ENCODE assay signal across 9 cellular contexts in the genomic region with DNA sequence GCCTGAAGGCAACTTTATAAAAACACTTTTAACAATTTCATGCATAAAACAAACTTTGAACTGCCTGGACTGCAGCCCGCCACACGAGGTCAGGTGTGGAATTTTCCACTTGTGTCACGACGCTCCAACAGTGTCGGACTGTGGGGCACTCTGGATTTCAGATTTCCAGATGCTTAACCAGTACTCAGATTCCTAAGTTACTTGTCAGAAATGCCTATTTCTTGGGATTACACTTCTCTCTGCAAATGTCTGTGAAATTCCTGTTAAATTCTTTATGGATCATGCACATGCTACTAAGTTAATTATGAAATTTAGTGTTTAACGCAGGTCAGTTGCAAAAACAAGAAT. TPM values are rescaled to one million over a fixed set of nuclear protein-coding genes. Genes with fewer than 3 reads are reported as not detected.
A peak's percentile ranks its signal among the peaks of the same experiment; 100 is the strongest.
DNase-seq lines count a peak whose midpoint lies in the region; ATAC-seq and TF ChIP-seq lines count a peak whose summit lies in the region.
"Had no signal": no experiment of that assay in that cellular context is flagged by ENCODE, and none has a peak within 500 bp of the region (broad histone marks: within the 10 kb centered on the region; RNA-seq: fewer than 3 reads in every experiment).

No MANE protein-coding gene starts in this region.

- TF ChIP-seq CTCF in natural killer cell (IDR thresholded peaks at IDR 0.05) (no peak), GM10266 (IDR thresholded peaks at IDR 0.05; ENCODE audit: control insufficient read depth, insufficient read depth, low read depth, missing control alignments) (no peak)

- H3K27ac Mint-ChIP-seq in natural killer cell = no peak overlapping the region
- no peak overlapping the region for H3K27ac Mint-ChIP-seq in natural killer cell treated with Interleukin-12 subunit alpha and Interleukin-12 subunit beta and Interleukin-15 and Interleukin-18, amount 100 ng/mL, for 72 hours
- H3K27ac Mint-ChIP-seq in central memory CD8-positive, alpha-beta T cell (ENCODE audit: low read depth) = no peak overlapping the region
- H3K27ac Mint-ChIP-seq: activated CD4-positive, alpha-beta memory T cell treated with anti-CD3 and anti-CD28 coated beads, Interleukin-2, amount 10 ng/mL, durations not matched to agents 7 days and 5 days had no signal

- H3K9ac ChIP-seq in muscle layer of colon (ENCODE audit: low read length) = peak overlapping the region; percentile 12

- no peaks in the 10 kb centered on the region for H3K36me3 Mint-ChIP-seq in natural killer cell
- H3K36me3 Mint-ChIP-seq in natural killer cell treated with Interleukin-12 subunit alpha and Interleukin-12 subunit beta and Interleukin-15 and Interleukin-18, amount 100 ng/mL, for 72 hours = no peaks in the 10 kb centered on the region
- H3K36me3 Mint-ChIP-seq in central memory CD8-positive, alpha-beta T cell (ENCODE audit: insufficient read depth) = peaks cover 1% of the 10 kb centered on the region

- peak overlapping the region; percentile 44 to 77 for H3K4me3 ChIP-seq in muscle layer of colon (ENCODE audit: low read depth in 1 of 2, low read length in 2 of 2)

- intact Hi-C loops in natural killer cell (cut with micrococcal nuclease) = loop anchor here (1.0 kb wide), 2 partner anchors 83 to 89 kb away; no protein-coding TSS in a partner anchor

- H3K27me3 ChIP-seq in muscle layer of colon (ENCODE audit: control insufficient read depth in 1 of 2, insufficient read depth in 2 of 2, low read length in 2 of 2) = no peaks in the 10 kb centered on the region

- H3K36me3 ChIP-seq in muscle layer of colon (ENCODE audit: insufficient read depth, low read length) = no peaks in the 10 kb centered on the region

- ATAC-seq in natural killer cell = no peak
- ATAC-seq in natural killer cell treated with Interleukin-12 subunit alpha and Interleukin-12 subunit beta and Interleukin-15 and Interleukin-18, amount 100 ng/mL, for 72 hours = no peak
- no peak for ATAC-seq in central memory CD8-positive, alpha-beta T cell (replicated peaks; ENCODE audit: extremely low read depth, poor library complexity, severe bottlenecking)

- H3K27ac ChIP-seq in muscle layer of colon (ENCODE audit: low read depth, low read length) = peak overlapping the region; percentile 48

- H3K4me1 ChIP-seq in muscle layer of colon (ENCODE audit: insufficient read depth, low read length) = peaks cover 24% of the 10 kb centered on the region

- no peak for DNase-seq in natural killer cell
- no peak for DNase-seq in natural killer cell treated with Interleukin-12 subunit alpha and Interleukin-12 subunit beta and Interleukin-15 and Interleukin-18, amount 100 ng/mL, for 72 hours (ENCODE audit: low spot score)
- DNase-seq in central memory CD8-positive, alpha-beta T cell (ENCODE audit: low spot score in 2 of 2) = no peak
- DNase-seq in UCSD-AML1 (lab: John Stamatoyannopoulos, UW; ENCODE audit: unreplicated experiment) = no peak
- DNase-seq in RKO (ENCODE audit: low spot score) = no peak
- no peak for DNase-seq in GM10266 (ENCODE audit: extremely low spot score)
- no peak for DNase-seq in NCI-H1417 (lab: John Stamatoyannopoulos, UW)

- H3K9me3 Mint-ChIP-seq in natural killer cell = no peaks in the 10 kb centered on the region
- H3K9me3 Mint-ChIP-seq in natural killer cell treated with Interleukin-12 subunit alpha and Interleukin-12 subunit beta and Interleukin-15 and Interleukin-18, amount 100 ng/mL, for 72 hours = no peaks in the 10 kb centered on the region
- H3K9me3 Mint-ChIP-seq in central memory CD8-positive, alpha-beta T cell = no peaks in the 10 kb centered on the region
- H3K9me3 Mint-ChIP-seq: activated CD4-positive, alpha-beta memory T cell treated with anti-CD3 and anti-CD28 coated beads, Interleukin-2, amount 10 ng/mL, durations not matched to agents 7 days and 5 days had no signal

- no peaks in the 10 kb centered on the region for H3K9me3 ChIP-seq in muscle layer of colon (ENCODE audit: low read length)

- peaks cover 8 to 12% of the 10 kb centered on the region in 2 donors for H3K4me1 Mint-ChIP-seq in natural killer cell
- peaks cover 7 to 8% of the 10 kb centered on the region in 2 donors for H3K4me1 Mint-ChIP-seq in natural killer cell treated with Interleukin-12 subunit alpha and Interleukin-12 subunit beta and Interleukin-15 and Interleukin-18, amount 100 ng/mL, for 72 hours (ENCODE audit: low read depth in 2 of 2)
- H3K4me1 Mint-ChIP-seq in central memory CD8-positive, alpha-beta T cell = peaks cover 8% of the 10 kb centered on the region

- no peaks in the 10 kb centered on the region for H3K27me3 Mint-ChIP-seq in natural killer cell (ENCODE audit: low read depth in 2 of 2)
- no peaks in the 10 kb centered on the region for H3K27me3 Mint-ChIP-seq in natural killer cell treated with Interleukin-12 subunit alpha and Interleukin-12 subunit beta and Interleukin-15 and Interleukin-18, amount 100 ng/mL, for 72 hours
- H3K27me3 Mint-ChIP-seq in central memory CD8-positive, alpha-beta T cell = no peaks in the 10 kb centered on the region

- H3K4me3 Mint-ChIP-seq in natural killer cell = peak overlapping the region; percentile 83
- H3K4me3 Mint-ChIP-seq in natural killer cell treated with Interleukin-12 subunit alpha and Interleukin-12 subunit beta and Interleukin-15 and Interleukin-18, amount 100 ng/mL, for 72 hours = no peak overlapping the region
- peak overlapping the region; percentile 58 for H3K4me3 Mint-ChIP-seq in central memory CD8-positive, alpha-beta T cell

RNA-seq across cellular contexts. Expression of gene GPER1, which starts 0.5 kb away (rescaled TPM):
- total RNA-seq in natural killer cell = under 1 TPM in 2 of 3 donors, not detected in 1; 0.25 to 0.26 TPM
- not detected for total RNA-seq in natural killer cell treated with Interleukin-12 subunit alpha and Interleukin-12 subunit beta and Interleukin-15 and Interleukin-18, amount 100 ng/mL, for 72 hours

RNA-seq across cellular contexts. Expression of gene GPR146, which starts 43.1 kb away (rescaled TPM):
- total RNA-seq in natural killer cell = 1 to 10 TPM; 2.3 to 4.5 (median 2.5) TPM
- total RNA-seq in natural killer cell treated with Interleukin-12 subunit alpha and Interleukin-12 subunit beta and Interleukin-15 and Interleukin-18, amount 100 ng/mL, for 72 hours = 1 to 10 TPM in 1 of 2 donors, under 1 TPM in 1; 0.89 to 8.1 TPM
